ENCODE assay signal across 8 cellular contexts in the genomic region with DNA sequence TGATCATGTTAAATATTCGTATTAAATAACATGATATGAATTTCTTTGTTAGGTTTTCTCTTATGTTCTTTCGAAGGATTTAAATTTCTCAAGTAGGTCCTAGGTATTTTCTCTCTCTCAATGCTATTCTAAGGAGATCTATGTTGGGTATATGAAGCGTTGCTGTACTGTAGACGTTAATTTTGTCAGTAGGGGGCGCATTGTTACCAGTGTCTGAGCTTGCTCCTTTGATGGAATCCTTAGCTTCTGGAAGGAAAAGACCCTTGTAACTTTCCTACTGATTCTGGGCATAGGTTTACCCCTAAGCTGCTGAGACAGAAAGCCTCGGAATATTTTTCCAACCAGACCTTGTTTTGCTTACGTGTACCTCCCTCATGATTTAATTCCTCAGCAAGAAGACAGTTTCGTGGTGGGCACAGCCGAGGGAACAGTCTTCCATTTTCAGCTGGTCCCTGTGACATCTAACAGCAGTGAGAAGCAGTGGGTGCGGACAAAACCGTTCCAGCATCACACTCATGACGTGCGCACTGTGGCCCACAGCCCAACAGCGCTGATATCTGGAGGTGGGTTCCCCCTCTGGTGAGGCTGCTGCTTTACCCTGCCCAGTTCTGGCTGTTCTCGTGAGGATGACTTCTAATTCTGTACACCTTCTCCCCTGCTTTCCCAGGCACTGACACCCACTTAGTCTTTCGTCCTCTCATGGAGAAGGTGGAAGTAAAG. TPM values are rescaled to one million over a fixed set of nuclear protein-coding genes. Genes with fewer than 3 reads are reported as not detected.
DNase-seq lines count a peak whose midpoint lies in the region; ATAC-seq and TF ChIP-seq lines count a peak whose summit lies in the region.

No MANE protein-coding gene starts in this region.

- H3K9me3 Mint-ChIP-seq in activated T-cell treated with anti-CD3 and anti-CD28 coated beads, Interleukin-2, amount 50 U/mL, for 24 hours: no peaks in the 10 kb centered on the region

- peaks cover 1% of the 10 kb centered on the region for H3K4me1 Mint-ChIP-seq in activated T-cell treated with anti-CD3 and anti-CD28 coated beads, Interleukin-2, amount 50 U/mL, for 24 hours (ENCODE audit: low read depth)

- H3K4me3 Mint-ChIP-seq in activated T-cell treated with anti-CD3 and anti-CD28 coated beads, Interleukin-2, amount 50 U/mL, for 24 hours: no peak overlapping the region

- H3K27me3 Mint-ChIP-seq in activated T-cell treated with anti-CD3 and anti-CD28 coated beads, Interleukin-2, amount 50 U/mL, for 24 hours: no peaks in the 10 kb centered on the region

- peak; percentile 74 for TF ChIP-seq CTCF in kidney epithelial cell (IDR thresholded peaks at IDR 0.05; ENCODE audit: insufficient read depth, low read length, poor library complexity, severe bottlenecking)

- no peaks in the 10 kb centered on the region for H3K27me3 ChIP-seq in kidney epithelial cell (ENCODE audit: control insufficient read depth, insufficient read depth, low read length)

- peaks cover 1% of the 10 kb centered on the region for H3K36me3 ChIP-seq in kidney epithelial cell (ENCODE audit: control insufficient read depth, insufficient read depth, low read length)

- DNase-seq in activated T-cell treated with anti-CD3 and anti-CD28 coated beads for 4 hours (peak; percentile 45), NCI-H1092 (lab: John Stamatoyannopoulos, UW) (peak; percentile 45), SW480 (ENCODE audit: low spot score) (peak; percentile 52), cerebellar cortex (ENCODE audit: low spot score) (peak; percentile 80), kidney epithelial cell (ENCODE audit: low read depth) (no peak)
- no peak for DNase-seq in activated T-cell treated with anti-CD3 and anti-CD28 coated beads, Interleukin-2, amount 50 U/mL, for 24 hours
- DNase-seq in stimulated activated CD8-positive, alpha-beta memory T cell treated with anti-CD3 and anti-CD28 coated beads, Interleukin-4, amount 100 ng/mL, for 48 hours: peak; percentile 50

- ATAC-seq in GM19035 (IDR thresholded peaks at IDR 0.05; ENCODE audit: unreplicated experiment): no peak

- peaks cover 83% of the 10 kb centered on the region for H3K36me3 Mint-ChIP-seq in activated T-cell treated with anti-CD3 and anti-CD28 coated beads, Interleukin-2, amount 50 U/mL, for 24 hours (ENCODE audit: low read depth)

- no peak overlapping the region for H3K27ac Mint-ChIP-seq in activated T-cell treated with anti-CD3 and anti-CD28 coated beads, Interleukin-2, amount 50 U/mL, for 24 hours

- H3K4me3 ChIP-seq in kidney epithelial cell (ENCODE audit: low read depth, low read length): no peak overlapping the region

RNA-seq across cellular contexts. Expression of a gene that starts 17.9 kb away (rescaled TPM):
- 32.3 and 32.8 TPM in 2 replicates for total RNA-seq in kidney epithelial cell

RNA-seq across cellular contexts. Expression of a gene that starts 17.9 kb away (rescaled TPM):
- 136 and 145 TPM in 2 replicates for total RNA-seq in kidney epithelial cell

RNA-seq across cellular contexts. Expression of a gene that starts 36.7 kb away (rescaled TPM):
- 9.0 and 28.8 TPM in 2 replicates for total RNA-seq in kidney epithelial cell

RNA-seq across cellular contexts. Expression of a gene that starts 44.9 kb away (rescaled TPM):
- 0.75 and 0.82 TPM in 2 replicates for total RNA-seq in kidney epithelial cell

Comparison
In these comparisons a context has a peak if more than half of its experiments do, and no peak if none do; other contexts are left out.
1. DNase-seq: peak in activated T-cell treated with anti-CD3 and anti-CD28 coated beads for 4 hours (single experiment), NCI-H1092 (single experiment), SW480 (single experiment), cerebellar cortex (single experiment) and stimulated activated CD8-positive, alpha-beta memory T cell treated with anti-CD3 and anti-CD28 coated beads, Interleukin-4, amount 100 ng/mL, for 48 hours (single experiment); none in activated T-cell treated with anti-CD3 and anti-CD28 coated beads, Interleukin-2, amount 50 U/mL, for 24 hours (single experiment) and kidney epithelial cell (single experiment).